Comparison of ENCODE assay signal across 1 cellular context in genomic region chr16:586645-587590, GRCh38.
TF ChIP-seq lines count a peak whose summit lies in the region.

No MANE protein-coding gene starts in this region.

TF ChIP-seq in IMR-90, 13 proteins besides CTCF, POLR2A, EP300 and RAD21:
- TF ChIP-seq USF2 (IDR thresholded peaks at IDR 0.05; ENCODE audit: low read depth, low read length) (no peak), CHD1 (IDR thresholded peaks at IDR 0.05; ENCODE audit: low read depth, low read length) (no peak), SMC3 (IDR thresholded peaks at IDR 0.05; ENCODE audit: low read depth, low read length) (no peak), ELK1 (IDR thresholded peaks at IDR 0.05; ENCODE audit: borderline replicate concordance, low read depth, low read length) (no peak), MAZ (IDR thresholded peaks at IDR 0.05; ENCODE audit: borderline replicate concordance, low read depth, low read length) (no peak), MAFK (IDR thresholded peaks at IDR 0.05; ENCODE audit: low read depth, low read length) (no peak), FOS (IDR thresholded peaks at IDR 0.05; ENCODE audit: low read depth, low read length) (no peak), CEBPB (IDR thresholded peaks at IDR 0.05; ENCODE audit: low read depth, low read length) (no peak), RFX5 (IDR thresholded peaks at IDR 0.05; ENCODE audit: low read depth, low read length) (no peak), NFE2L2 (IDR thresholded peaks at IDR 0.05; ENCODE audit: low read depth, low read length) (no peak), BHLHE40 (IDR thresholded peaks at IDR 0.05; ENCODE audit: low read depth, low read length) (no peak), MXI1 (IDR thresholded peaks at IDR 0.05; ENCODE audit: borderline replicate concordance, low read depth, low read length) (no peak), RCOR1 (IDR thresholded peaks at IDR 0.05; ENCODE audit: insufficient replicate concordance, low read length) (no peak)
